17 cellular contexts compared by ENCODE assay signal in the genomic region with DNA sequence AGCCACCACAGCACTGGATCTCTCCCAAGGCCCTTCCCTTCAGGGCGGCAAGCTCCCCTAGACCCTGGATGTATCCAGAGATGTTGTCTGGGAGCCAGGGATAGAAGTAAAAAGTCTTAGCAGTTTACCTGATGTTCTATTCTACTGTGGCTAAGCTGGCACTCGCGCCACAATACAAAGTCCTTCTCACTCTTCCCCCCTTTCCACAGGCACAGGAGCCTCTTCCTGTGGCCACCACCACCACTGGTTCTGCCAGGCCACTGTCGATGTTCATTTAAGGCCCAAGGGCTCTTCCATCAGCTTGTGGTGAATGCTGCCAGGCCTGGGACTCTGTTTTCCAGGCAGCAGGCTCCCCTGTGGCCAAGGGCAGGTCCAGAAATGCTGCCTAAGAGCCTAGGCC. TPM values are rescaled to one million over a fixed set of nuclear protein-coding genes. Genes with fewer than 3 reads are reported as not detected.
DNase-seq lines count a peak whose midpoint lies in the region; ATAC-seq, FAIRE-seq and TF ChIP-seq lines count a peak whose summit lies in the region.
"Had no signal": no experiment of that assay in that cellular context is flagged by ENCODE, and none has a peak within 500 bp of the region (broad histone marks: within the 10 kb centered on the region; RNA-seq: fewer than 3 reads in every experiment).

No MANE protein-coding gene starts in this region.

- TF ChIP-seq RAD21 in HepG2 (CRISPR knock-in tag; IDR thresholded peaks at IDR 0.05) = no peak

- H3K27ac ChIP-seq in right lobe of liver = peak overlapping the region in 1 of 3 donors; percentile 6
- no peak overlapping the region for H3K27ac ChIP-seq in HepG2 (ENCODE audit: extremely low read length, insufficient read depth, low read length)
- peak overlapping the region in 41 of 59 donors; percentile 2 to 80 (median 50) for H3K27ac ChIP-seq in dorsolateral prefrontal cortex
- H3K27ac ChIP-seq in neutrophil = peak overlapping the region; percentile 87
- H3K27ac ChIP-seq: 22Rv1, BLaER1 had no signal

- intact Hi-C loops in right lobe of liver (cut with DNase I) = no loop called here
- intact Hi-C loops in HepG2 (cut with micrococcal nuclease; ENCODE audit: unreplicated experiment) = no loop called here
- intact Hi-C loops in dorsolateral prefrontal cortex (cut with DNase I) = loop anchor here in 1 of 2 donors (5.0 kb wide), 1 partner anchor 43 kb away; no protein-coding TSS in a partner anchor
- intact Hi-C loops in MCF 10A (cut with micrococcal nuclease) = no loop called here

- H3K4me3 ChIP-seq in right lobe of liver (no peak overlapping the region), HepG2 (replicated peaks in 1 of 3; ENCODE audit: insufficient read depth in 1 of 3, low read depth in 2 of 3, low read length in 3 of 3) (no peak overlapping the region), dorsolateral prefrontal cortex (no peak overlapping the region), neutrophil (ENCODE audit: low read depth in 1 of 2, low read length in 1 of 2) (no peak overlapping the region)
- H3K4me3 ChIP-seq: BLaER1, K562 had no signal

- no peaks in the 10 kb centered on the region for H4K20me1 ChIP-seq in HepG2 (ENCODE audit: insufficient read depth, low read length)

- H3K27me3 Mint-ChIP-seq in MCF 10A (ENCODE audit: insufficient read depth, unreplicated experiment) = no peaks in the 10 kb centered on the region

- H3K4me1 Mint-ChIP-seq in MCF 10A (ENCODE audit: insufficient read depth, unreplicated experiment) = peaks cover 12% of the 10 kb centered on the region

- TF ChIP-seq POLR2A in right lobe of liver (IDR thresholded peaks at IDR 0.05) = no peak
- no peak for TF ChIP-seq POLR2A in HepG2 (IDR thresholded peaks at IDR 0.05; ENCODE audit: insufficient read depth in 1 of 2, low read depth in 2 of 2, low read length in 2 of 2)

- TF ChIP-seq CTCF in right lobe of liver (IDR thresholded peaks at IDR 0.05) = no peak
- TF ChIP-seq CTCF in HepG2 (CRISPR knock-in tag; IDR thresholded peaks at IDR 0.05) = no peak
- TF ChIP-seq CTCF in dorsolateral prefrontal cortex (IDR thresholded peaks at IDR 0.05 in 54 of 56, conservative IDR thresholded peaks at IDR 0.05 in 2 of 56; ENCODE audit: low read depth in 1 of 56, partially characterized antibody in 56 of 56) = no peak
- no peak for TF ChIP-seq CTCF in neutrophil (IDR thresholded peaks at IDR 0.05)
- no peak for TF ChIP-seq CTCF in MCF 10A (IDR thresholded peaks at IDR 0.05; ENCODE audit: unreplicated experiment)

- H3K9me3 Mint-ChIP-seq in MCF 10A (ENCODE audit: unreplicated experiment) = no peaks in the 10 kb centered on the region
- H3K9me3 Mint-ChIP-seq: CD8-positive, alpha-beta T cell; HFFc6 had no signal

- WGBS in right lobe of liver (ENCODE audit: insufficient coverage, low coverage, low lambda C conversion rate, missing lambda C conversion rate) = 64% methylated on average over 4 of the region's 4 CpGs
- WGBS in HepG2 (ENCODE audit: low lambda C conversion rate) = 89% methylated on average over 3 of the region's 4 CpGs

- H3K9me3 ChIP-seq in right lobe of liver (no peaks in the 10 kb centered on the region), HepG2 (ENCODE audit: low read length) (no peaks in the 10 kb centered on the region), neutrophil (no peaks in the 10 kb centered on the region)
- H3K9me3 ChIP-seq: BLaER1 had no signal

- DNase-seq in right lobe of liver (no peak), HepG2 (ENCODE audit: low spot score) (no peak), dorsolateral prefrontal cortex (no peak), NCI-H1694 treated with DMSO at 0.1 percent for 48 hours (lab: John Stamatoyannopoulos, UW) (no peak), MCF 10A (ENCODE audit: unreplicated experiment) (no peak), HCEC 1CT (no peak)
- no peak for DNase-seq in stimulated activated CD4-positive, alpha-beta T cell treated with anti-CD3 and anti-CD28 coated beads, Interleukin-2, amount 100 ng/mL, for 24 hours
- DNase-seq: Calu3; CD8-positive, alpha-beta T cell; DMS79 treated with DMSO at 0.1 percent for 48 hours; GF-D8; HFFc6 had no signal

- TF ChIP-seq EP300 in HepG2 (IDR thresholded peaks at IDR 0.05; ENCODE audit: low read depth in 2 of 2, low read length in 2 of 2) = no peak
- no peak for TF ChIP-seq EP300 in HepG2 (CRISPR knock-in tag; IDR thresholded peaks at IDR 0.05; ENCODE audit: borderline replicate concordance)

- no peaks in the 10 kb centered on the region for H3K36me3 Mint-ChIP-seq in MCF 10A (ENCODE audit: insufficient read depth, unreplicated experiment)

- no peaks in the 10 kb centered on the region for H3K79me2 ChIP-seq in HepG2 (ENCODE audit: insufficient read depth, low read length)

- H3K27me3 ChIP-seq in right lobe of liver (no peaks in the 10 kb centered on the region), HepG2 (ENCODE audit: control insufficient read depth in 1 of 2, insufficient read depth in 2 of 2, low read length in 2 of 2) (no peaks in the 10 kb centered on the region), dorsolateral prefrontal cortex (no peaks in the 10 kb centered on the region), neutrophil (no peaks in the 10 kb centered on the region)
- H3K27me3 ChIP-seq: BLaER1 had no signal

- in situ Hi-C loops in HepG2 (cut with HindIII; ENCODE audit: extremely low pct_ligation_motif_present, low pct_unique_long_range_greater_than_20kb) = no loop called here

- H3K36me3 ChIP-seq in right lobe of liver = no peaks in the 10 kb centered on the region
- no peaks in the 10 kb centered on the region; a peak in 1 of 5 replicates for H3K36me3 ChIP-seq in HepG2 (replicated peaks in 1 of 2; ENCODE audit: control insufficient read depth in 1 of 2, insufficient read depth in 2 of 2, low read length in 2 of 2)
- H3K36me3 ChIP-seq in neutrophil = peaks cover 42% of the 10 kb centered on the region

- H3K4me1 ChIP-seq in right lobe of liver (peaks cover 0 to 45% (median 3%) of the 10 kb centered on the region in 4 donors), HepG2 (ENCODE audit: insufficient read depth, low read length) (peaks cover 29% of the 10 kb centered on the region), neutrophil (ENCODE audit: control insufficient read depth in 1 of 2, insufficient read depth in 1 of 2, low read depth in 1 of 2, low read length in 1 of 2) (peaks cover 95 to 100% of the 10 kb centered on the region in 2 experiments)
- H3K4me1 ChIP-seq: BLaER1 had no signal

- H2AFZ ChIP-seq in HepG2 (ENCODE audit: low read length) = no peak overlapping the region

- CTCF ChIA-PET in HepG2 (lab: Yijun Ruan, JAX; ENCODE audit: low intra/inter-chr PET ratio, low total read pairs) (no interaction called here), MCF 10A (lab: Yijun Ruan, JAX) (no interaction called here)

- FAIRE-seq in HepG2 (lab: Jason Lieb, UNC) = no peak
- FAIRE-seq: K562 had no signal

- H3K9ac ChIP-seq in HepG2 (ENCODE audit: insufficient read depth, low read depth, low read length) = no peak overlapping the region
- H3K9ac ChIP-seq: BLaER1 had no signal

- no peak overlapping the region for H3K4me3 Mint-ChIP-seq in MCF 10A (ENCODE audit: unreplicated experiment)
- H3K4me3 Mint-ChIP-seq: CD8-positive, alpha-beta T cell; HFFc6 had no signal

- H3K4me2 ChIP-seq in HepG2 (ENCODE audit: low read depth, low read length) = no peak overlapping the region
- H3K4me2 ChIP-seq: BLaER1 had no signal

- POLR2A ChIA-PET in HepG2 (lab: Yijun Ruan, JAX) (no interaction called here), MCF 10A (lab: Yijun Ruan, JAX) (interaction anchor here (0.7 kb wide), 2 partner anchors 32 to 188 kb away, joined by 3 read pairs; no protein-coding TSS in a partner anchor)

- BruUV-seq in HepG2 (replicated peaks; lab: Mats Ljungman, UMichigan) = no TSS peak
- no TSS peak for BruUV-seq in MCF 10A (replicated peaks; lab: Mats Ljungman, UMichigan)

- H3K27ac Mint-ChIP-seq in MCF 10A (ENCODE audit: low read depth, unreplicated experiment) = no peak overlapping the region
- H3K27ac Mint-ChIP-seq: CD8-positive, alpha-beta T cell; HFFc6 had no signal

- ATAC-seq in right lobe of liver (peak; percentile 15 to 52 (median 46)), HepG2 (no peak)
- ATAC-seq: CD8-positive, alpha-beta T cell; HCT116; K562 had no signal

TF ChIP-seq in HepG2, 621 proteins besides CTCF, POLR2A, EP300 and RAD21 (continues in another document):
- TF ChIP-seq ZFY (CRISPR knock-in tag; IDR thresholded peaks at IDR 0.05) (no peak), ZBTB20 (CRISPR knock-in tag; IDR thresholded peaks at IDR 0.05; ENCODE audit: borderline replicate concordance, low read depth) (no peak), RXRB (CRISPR knock-in tag; IDR thresholded peaks at IDR 0.05; ENCODE audit: borderline replicate concordance) (no peak), ZNF792 (CRISPR knock-in tag; IDR thresholded peaks at IDR 0.05) (no peak), DMAP1 (CRISPR knock-in tag; IDR thresholded peaks at IDR 0.05) (no peak), TEAD2 (CRISPR knock-in tag; IDR thresholded peaks at IDR 0.05) (no peak)

RNA-seq across cellular contexts. Expression of a gene that starts 33.7 kb away (rescaled TPM):
- total RNA-seq in right lobe of liver (10 to 100 TPM; 26.8 to 49.0 (median 38.2) TPM), HepG2 (2016; rRNA removed; fragmentation: Illumina TruSeq; extraction: Trizol) (3.1 and 3.3 TPM in 2 replicates), dorsolateral prefrontal cortex (10 to 100 TPM; 47.2 to 92.6 (median 64.9) TPM), MCF 10A (2022) (5.7 and 6.9 TPM in 2 replicates)
- 0.71 and 0.88 TPM in 2 replicates for total RNA-seq in HepG2 (2016; cell fraction: cytosol; rRNA removed; fragmentation: Illumina TruSeq; extraction: Trizol; ENCODE audit: low read depth)
- 3.1 and 3.7 TPM in 2 replicates for total RNA-seq in HepG2 (2016; cell fraction: insoluble cytoplasmic fraction; rRNA removed; fragmentation: Illumina TruSeq; extraction: Trizol)
- 4.3 and 4.5 TPM in 2 replicates for total RNA-seq in HepG2 (2016; cell fraction: membrane; rRNA removed; fragmentation: Illumina TruSeq; extraction: Trizol)
- total RNA-seq in HepG2 (2016; cell fraction: nucleus; rRNA removed; fragmentation: Illumina TruSeq; extraction: Trizol) = 3.8 and 3.9 TPM in 2 replicates
- polyA plus RNA-seq in HepG2 (2011; rRNA removed) = 3.3 and 3.6 TPM in 2 replicates
- polyA plus RNA-seq in HepG2 (2011; cell fraction: cytosol; rRNA removed) = 1.7 and 3.4 TPM in 2 replicates
- 0.82 and 1.6 TPM in 2 replicates for polyA plus RNA-seq in HepG2 (2011; cell fraction: nucleus; rRNA removed)
- 6.3 and 6.4 TPM in 2 replicates for polyA plus RNA-seq in HepG2 (2012)
- 0.44 and 0.52 TPM in 2 replicates for polyA plus RNA-seq in HepG2 (2016; cell fraction: cytosol; fragmentation: Illumina TruSeq; extraction: Trizol; ENCODE audit: low read depth)
- 3.5 and 4.3 TPM in 2 replicates for polyA plus RNA-seq in HepG2 (2016; cell fraction: insoluble cytoplasmic fraction; fragmentation: Illumina TruSeq; extraction: Trizol; ENCODE audit: low read depth)
- 2.7 and 2.9 TPM in 2 replicates for polyA plus RNA-seq in HepG2 (2016; cell fraction: membrane; fragmentation: Illumina TruSeq; extraction: Trizol; ENCODE audit: low read depth)
- polyA plus RNA-seq in HepG2 (2016; cell fraction: nucleus; fragmentation: Illumina TruSeq; extraction: Trizol; ENCODE audit: insufficient read depth, low read depth) = 4.6 and 4.7 TPM in 2 replicates
- 2.5 and 6.5 TPM in 2 replicates for polyA minus RNA-seq in HepG2 (2011; rRNA and poly(A)+ RNA removed; ENCODE audit: low replicate concordance)
- 4.0 and 5.0 TPM in 2 replicates for polyA minus RNA-seq in HepG2 (2011; cell fraction: cytosol; rRNA and poly(A)+ RNA removed)
- polyA minus RNA-seq in HepG2 (2011; cell fraction: nucleus; rRNA and poly(A)+ RNA removed) = 1.9 and 4.0 TPM in 2 replicates
